Comparison of ENCODE assay signal across 21 cellular contexts in the genomic region with DNA sequence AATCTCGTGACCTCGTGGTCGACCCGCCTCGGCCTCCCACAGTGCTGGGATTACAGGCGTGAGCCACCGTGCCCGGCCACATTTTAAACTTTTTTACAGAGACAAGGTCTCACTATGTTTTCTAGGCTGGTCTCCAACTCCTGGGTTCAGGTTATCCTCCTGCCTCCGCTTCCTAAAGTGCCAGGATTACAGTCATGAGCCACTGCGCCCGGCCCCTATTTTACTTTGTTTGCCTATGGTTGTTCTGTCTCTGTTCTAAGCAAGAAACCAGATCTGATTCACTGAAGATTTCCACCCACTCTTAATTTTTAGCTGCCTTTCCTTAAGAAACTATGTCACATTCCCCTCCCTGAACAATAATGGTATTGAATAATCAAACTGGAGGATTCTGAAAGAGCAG. TPM values are rescaled to one million over a fixed set of nuclear protein-coding genes. Genes with fewer than 3 reads are reported as not detected.
DNase-seq lines count a peak whose midpoint lies in the region; ATAC-seq and TF ChIP-seq lines count a peak whose summit lies in the region.
"Had no signal": no experiment of that assay in that cellular context is flagged by ENCODE, and none has a peak within 500 bp of the region (broad histone marks: within the 10 kb centered on the region; RNA-seq: fewer than 3 reads in every experiment).

No MANE protein-coding gene starts in this region.

- DNase-seq in activated naive CD4-positive, alpha-beta T cell treated with anti-CD3 and anti-CD28 coated beads, Interleukin-2, amount 50 U/mL, for 72 hours (ENCODE audit: low spot score in 2 of 2), result no peak
- no peak for DNase-seq in WTC11 (ENCODE audit: low spot score)
- DNase-seq in memory B cell (ENCODE audit: low spot score in 2 of 2), result no peak
- no peak for DNase-seq in NCI-H748 (lab: John Stamatoyannopoulos, UW; ENCODE audit: unreplicated experiment)
- no peak for DNase-seq in NCI-H526 treated with DMSO at 0.1 percent for 48 hours (lab: John Stamatoyannopoulos, UW)
- DNase-seq: ACHN; Caco-2; CD4-positive, alpha-beta T cell; DMS 273 treated with DMSO at 0.1 percent for 48 hours; DND-41; HCEC 1CT; KG1; NCI-H1092 treated with DMSO at 0.1 percent for 48 hours; NCI-H1436 treated with DMSO at 0.1 percent for 48 hours; NCI-H1930; NCI-H774; NK-92 treated with Interleukin-12 subunit alpha and Interleukin-12 subunit beta, amount 100 ng/mL, for 24 hours; SIG-M5 had no signal

- CTCF ChIA-PET in WTC11 (lab: Charles Lee), result no interaction called here

- peaks cover 7% of the 10 kb centered on the region for H3K4me1 Mint-ChIP-seq in activated naive CD4-positive, alpha-beta T cell treated with anti-CD3 and anti-CD28 coated beads, Interleukin-2, amount 50 U/mL, for 24 hours
- H3K4me1 Mint-ChIP-seq in WTC11, result peaks cover 12% of the 10 kb centered on the region
- no peaks in the 10 kb centered on the region for H3K4me1 Mint-ChIP-seq in memory B cell

- peaks cover 21% of the 10 kb centered on the region for H3K36me3 Mint-ChIP-seq in activated naive CD4-positive, alpha-beta T cell treated with anti-CD3 and anti-CD28 coated beads, Interleukin-2, amount 50 U/mL, for 24 hours
- peaks cover 11 to 14% of the 10 kb centered on the region in 2 donors for H3K36me3 Mint-ChIP-seq in activated naive CD4-positive, alpha-beta T cell treated with anti-CD3 and anti-CD28 coated beads, Interleukin-2, amount 50 U/mL, for 72 hours
- peaks cover 55% of the 10 kb centered on the region for H3K36me3 Mint-ChIP-seq in WTC11
- H3K36me3 Mint-ChIP-seq in memory B cell, result peaks cover 24% of the 10 kb centered on the region

- no peak for TF ChIP-seq CTCF in WTC11 (IDR thresholded peaks at IDR 0.05)

- no peak for ATAC-seq in activated naive CD4-positive, alpha-beta T cell treated with anti-CD3 and anti-CD28 coated beads, Interleukin-2, amount 50 U/mL, for 72 hours
- ATAC-seq in WTC11 (no peak), memory B cell (ENCODE audit: low read depth) (no peak), SK-N-SH treated with all-trans-retinoic acid at 6 μM for 48 hours (no peak)
- ATAC-seq: Panc1 had no signal

- H3K27ac Mint-ChIP-seq in activated naive CD4-positive, alpha-beta T cell treated with anti-CD3 and anti-CD28 coated beads, Interleukin-2, amount 50 U/mL, for 24 hours, result peak overlapping the region; percentile 38
- H3K27ac Mint-ChIP-seq in activated naive CD4-positive, alpha-beta T cell treated with anti-CD3 and anti-CD28 coated beads, Interleukin-2, amount 50 U/mL, for 72 hours, result peak overlapping the region in 1 of 2 donors; percentile 19
- H3K27ac Mint-ChIP-seq in WTC11 (peak overlapping the region; percentile 74), memory B cell (peak overlapping the region; percentile 55)
- H3K27ac Mint-ChIP-seq: CD4-positive, alpha-beta T cell had no signal

- no peaks in the 10 kb centered on the region for H3K9me3 Mint-ChIP-seq in activated naive CD4-positive, alpha-beta T cell treated with anti-CD3 and anti-CD28 coated beads, Interleukin-2, amount 50 U/mL, for 24 hours
- H3K9me3 Mint-ChIP-seq in activated naive CD4-positive, alpha-beta T cell treated with anti-CD3 and anti-CD28 coated beads, Interleukin-2, amount 50 U/mL, for 72 hours, result no peaks in the 10 kb centered on the region
- H3K9me3 Mint-ChIP-seq in WTC11, result no peaks in the 10 kb centered on the region
- no peaks in the 10 kb centered on the region for H3K9me3 Mint-ChIP-seq in memory B cell
- H3K9me3 Mint-ChIP-seq: CD4-positive, alpha-beta T cell had no signal

- H3K27me3 Mint-ChIP-seq in activated naive CD4-positive, alpha-beta T cell treated with anti-CD3 and anti-CD28 coated beads, Interleukin-2, amount 50 U/mL, for 24 hours, result no peaks in the 10 kb centered on the region
- H3K27me3 Mint-ChIP-seq in WTC11 (ENCODE audit: low read depth) (no peaks in the 10 kb centered on the region), memory B cell (no peaks in the 10 kb centered on the region)
- H3K27me3 Mint-ChIP-seq: CD4-positive, alpha-beta T cell had no signal

- POLR2A ChIA-PET in WTC11 (lab: Charles Lee), result no interaction called here

- no peak overlapping the region for H3K4me3 Mint-ChIP-seq in activated naive CD4-positive, alpha-beta T cell treated with anti-CD3 and anti-CD28 coated beads, Interleukin-2, amount 50 U/mL, for 24 hours
- H3K4me3 Mint-ChIP-seq in WTC11, result no peak overlapping the region
- no peak overlapping the region for H3K4me3 Mint-ChIP-seq in memory B cell
- H3K4me3 Mint-ChIP-seq: CD4-positive, alpha-beta T cell had no signal

TF ChIP-seq in WTC11, 78 proteins besides CTCF, POLR2A, EP300 and RAD21:
- TF ChIP-seq ZNF317 (CRISPR knock-in tag; IDR thresholded peaks at IDR 0.05; ENCODE audit: borderline replicate concordance, low read depth) (no peak), GTF2I (CRISPR knock-in tag; conservative IDR thresholded peaks at IDR 0.05) (no peak)
- TF ChIP-seq, protein P1, sequence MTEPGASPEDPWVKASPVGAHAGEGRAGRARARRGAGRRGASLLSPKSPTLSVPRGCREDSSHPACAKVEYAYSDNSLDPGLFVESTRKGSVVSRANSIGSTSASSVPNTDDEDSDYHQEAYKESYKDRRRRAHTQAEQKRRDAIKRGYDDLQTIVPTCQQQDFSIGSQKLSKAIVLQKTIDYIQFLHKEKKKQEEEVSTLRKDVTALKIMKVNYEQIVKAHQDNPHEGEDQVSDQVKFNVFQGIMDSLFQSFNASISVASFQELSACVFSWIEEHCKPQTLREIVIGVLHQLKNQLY (CRISPR knock-in tag; IDR thresholded peaks at IDR 0.05), result no peak
- TF ChIP-seq, protein P2, sequence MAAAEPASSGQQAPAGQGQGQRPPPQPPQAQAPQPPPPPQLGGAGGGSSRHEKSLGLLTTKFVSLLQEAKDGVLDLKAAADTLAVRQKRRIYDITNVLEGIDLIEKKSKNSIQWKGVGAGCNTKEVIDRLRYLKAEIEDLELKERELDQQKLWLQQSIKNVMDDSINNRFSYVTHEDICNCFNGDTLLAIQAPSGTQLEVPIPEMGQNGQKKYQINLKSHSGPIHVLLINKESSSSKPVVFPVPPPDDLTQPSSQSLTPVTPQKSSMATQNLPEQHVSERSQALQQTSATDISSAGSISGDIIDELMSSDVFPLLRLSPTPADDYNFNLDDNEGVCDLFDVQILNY (CRISPR knock-in tag; IDR thresholded peaks at IDR 0.05), result no peak

TF ChIP-seq in SK-N-SH treated with all-trans-retinoic acid at 6 μM for 48 hours, 23 proteins besides CTCF, POLR2A, EP300 and RAD21:
- TF ChIP-seq ISL1 (CRISPR knock-in tag; IDR thresholded peaks at IDR 0.05) (no peak), ARNTL (CRISPR knock-in tag; IDR thresholded peaks at IDR 0.05; ENCODE audit: borderline replicate concordance, low read depth) (no peak), BACH2 (CRISPR knock-in tag; IDR thresholded peaks at IDR 0.05; ENCODE audit: borderline replicate concordance) (no peak), ZNF70 (CRISPR knock-in tag; IDR thresholded peaks at IDR 0.05) (no peak), ZFP30 (CRISPR knock-in tag; IDR thresholded peaks at IDR 0.05) (no peak), ZNF565 (CRISPR knock-in tag; conservative IDR thresholded peaks at IDR 0.05; ENCODE audit: low read depth) (no peak), ZC3H10 (CRISPR knock-in tag; IDR thresholded peaks at IDR 0.05) (no peak)
- TF ChIP-seq, protein P3, sequence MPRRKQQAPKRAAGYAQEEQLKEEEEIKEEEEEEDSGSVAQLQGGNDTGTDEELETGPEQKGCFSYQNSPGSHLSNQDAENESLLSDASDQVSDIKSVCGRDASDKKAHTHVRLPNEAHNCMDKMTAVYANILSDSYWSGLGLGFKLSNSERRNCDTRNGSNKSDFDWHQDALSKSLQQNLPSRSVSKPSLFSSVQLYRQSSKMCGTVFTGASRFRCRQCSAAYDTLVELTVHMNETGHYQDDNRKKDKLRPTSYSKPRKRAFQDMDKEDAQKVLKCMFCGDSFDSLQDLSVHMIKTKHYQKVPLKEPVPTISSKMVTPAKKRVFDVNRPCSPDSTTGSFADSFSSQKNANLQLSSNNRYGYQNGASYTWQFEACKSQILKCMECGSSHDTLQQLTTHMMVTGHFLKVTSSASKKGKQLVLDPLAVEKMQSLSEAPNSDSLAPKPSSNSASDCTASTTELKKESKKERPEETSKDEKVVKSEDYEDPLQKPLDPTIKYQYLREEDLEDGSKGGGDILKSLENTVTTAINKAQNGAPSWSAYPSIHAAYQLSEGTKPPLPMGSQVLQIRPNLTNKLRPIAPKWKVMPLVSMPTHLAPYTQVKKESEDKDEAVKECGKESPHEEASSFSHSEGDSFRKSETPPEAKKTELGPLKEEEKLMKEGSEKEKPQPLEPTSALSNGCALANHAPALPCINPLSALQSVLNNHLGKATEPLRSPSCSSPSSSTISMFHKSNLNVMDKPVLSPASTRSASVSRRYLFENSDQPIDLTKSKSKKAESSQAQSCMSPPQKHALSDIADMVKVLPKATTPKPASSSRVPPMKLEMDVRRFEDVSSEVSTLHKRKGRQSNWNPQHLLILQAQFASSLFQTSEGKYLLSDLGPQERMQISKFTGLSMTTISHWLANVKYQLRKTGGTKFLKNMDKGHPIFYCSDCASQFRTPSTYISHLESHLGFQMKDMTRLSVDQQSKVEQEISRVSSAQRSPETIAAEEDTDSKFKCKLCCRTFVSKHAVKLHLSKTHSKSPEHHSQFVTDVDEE (CRISPR knock-in tag; IDR thresholded peaks at IDR 0.05), result no peak

RNA-seq across cellular contexts. Expression of a gene that starts 38.9 kb away (rescaled TPM):
- 10 to 100 TPM; 26.6 to 34.6 TPM for total RNA-seq in activated naive CD4-positive, alpha-beta T cell treated with anti-CD3 and anti-CD28 coated beads, Interleukin-2, amount 50 U/mL, for 72 hours
- total RNA-seq in WTC11 (2021), result 26.6 to 31.6 TPM (median 27.2 TPM) in 3 replicates

RNA-seq across cellular contexts. Expression of a gene that starts 39.1 kb away (rescaled TPM):
- total RNA-seq in activated naive CD4-positive, alpha-beta T cell treated with anti-CD3 and anti-CD28 coated beads, Interleukin-2, amount 50 U/mL, for 72 hours, result 100 to 1,000 TPM in 1 of 2 donors, 10 to 100 TPM in 1; 86.4 to 100 TPM
- total RNA-seq in WTC11 (2021), result 142 to 147 TPM (median 145 TPM) in 3 replicates
